Comparison of ENCODE assay signal across 9 cellular contexts in genomic region chr7:38367301-38367700, GRCh38.
DNase-seq lines count a peak whose midpoint lies in the region; ATAC-seq and TF ChIP-seq lines count a peak whose summit lies in the region.
"Had no signal": no experiment of that assay in that cellular context is flagged by ENCODE, and none has a peak within 500 bp of the region (broad histone marks: within the 10 kb centered on the region; RNA-seq: fewer than 3 reads in every experiment).

No MANE protein-coding gene starts in this region.

- H3K4me1 ChIP-seq in tibial artery, result peaks cover 0 to 3% (median 0%) of the 10 kb centered on the region in 4 donors

- no peaks in the 10 kb centered on the region for H3K27me3 ChIP-seq in tibial artery

- H3K9me3 ChIP-seq in tibial artery, result no peaks in the 10 kb centered on the region
- H3K9me3 ChIP-seq: lower lobe of right lung had no signal

- intact Hi-C loops in tibial artery (cut with DNase I; ENCODE audit: low total_unique reads), result no loop called here

- H3K36me3 ChIP-seq in tibial artery, result no peaks in the 10 kb centered on the region
- H3K36me3 ChIP-seq: lower lobe of right lung had no signal

- TF ChIP-seq CTCF in tibial artery (IDR thresholded peaks at IDR 0.05), result no peak

- H3K27ac ChIP-seq in tibial artery, result no peak overlapping the region

- H3K4me3 ChIP-seq in tibial artery, result no peak overlapping the region
- H3K4me3 ChIP-seq: lower lobe of right lung had no signal

- ATAC-seq in GM18511 (IDR thresholded peaks at IDR 0.05; ENCODE audit: unreplicated experiment) (peak; percentile 65), GM21528 (IDR thresholded peaks at IDR 0.05; ENCODE audit: low FRiP score, unreplicated experiment) (peak; percentile 57), HG03558 (IDR thresholded peaks at IDR 0.05; ENCODE audit: extremely low read depth, unreplicated experiment) (peak; percentile 68), HG02970 (IDR thresholded peaks at IDR 0.05; ENCODE audit: low FRiP score, unreplicated experiment) (no peak)

- peak; percentile 38 for DNase-seq in fibroblast of peridontal ligament (ENCODE audit: extremely low read depth)
- no peak for DNase-seq in pons (ENCODE audit: low spot score)
- no peak for DNase-seq in NCI-H510A (lab: John Stamatoyannopoulos, UW)
- no peak for DNase-seq in tibial artery
- DNase-seq: lower lobe of right lung had no signal
